ENCODE assay signal across 8 cellular contexts in genomic region chr9:83978992-83979811, GRCh38. TPM values are rescaled to one million over a fixed set of nuclear protein-coding genes. Genes with fewer than 3 reads are reported as not detected.
DNase-seq lines count a peak whose midpoint lies in the region; ATAC-seq and TF ChIP-seq lines count a peak whose summit lies in the region.

No MANE protein-coding gene starts in this region.

- peak overlapping the region; percentile 96 to 99 for H3K27ac ChIP-seq in coronary artery

- ATAC-seq in HG02938 (IDR thresholded peaks at IDR 0.05; ENCODE audit: unreplicated experiment) (peak; percentile 20), left lobe of liver (peak; percentile 55), GM18861 (IDR thresholded peaks at IDR 0.05; ENCODE audit: unreplicated experiment) (no peak)

- no peak for TF ChIP-seq CTCF in GM06990 (IDR thresholded peaks at IDR 0.05; ENCODE audit: insufficient read depth, low read length, poor library complexity, severe bottlenecking)
- TF ChIP-seq CTCF in coronary artery (IDR thresholded peaks at IDR 0.05) = no peak

- H3K27me3 ChIP-seq in GM06990 (replicated peaks; ENCODE audit: control insufficient read depth, insufficient read depth, low read length) = no peaks in the 10 kb centered on the region

- DNase-seq in GM06990 (ENCODE audit: extremely low read depth, insufficient read length) = peak; percentile 89
- peak; percentile 73 for DNase-seq in NCI-H345 (lab: John Stamatoyannopoulos, UW)
- peak; percentile 84 for DNase-seq in activated CD4-positive, alpha-beta T cell treated with anti-CD3 and anti-CD28 coated beads, Interleukin-2, amount 50 U/mL, for 1 hour
- DNase-seq in coronary artery (ENCODE audit: low spot score) = peak; percentile 89
- peak; percentile 83 for DNase-seq in left lobe of liver (ENCODE audit: low spot score)
- peak; percentile 81 to 84 for DNase-seq in stimulated activated CD4-positive, alpha-beta T cell treated with anti-CD3 and anti-CD28 coated beads, Interleukin-1b, Interleukin-23, amount 100 ng/mL, for 4 hours (ENCODE audit: low read depth in 2 of 2)

- H3K4me3 ChIP-seq in GM06990 (replicated peaks; ENCODE audit: low read depth, low read length) = peak overlapping the region; percentile 99
- H3K4me3 ChIP-seq in coronary artery = peak overlapping the region; percentile 90

- peaks cover 9% of the 10 kb centered on the region for H3K36me3 ChIP-seq in GM06990 (ENCODE audit: control insufficient read depth, insufficient read depth, low read length)

RNA-seq across cellular contexts. Expression of gene HNRNPK, which starts 0.8 kb away (rescaled TPM):
- 173 TPM for total RNA-seq in left lobe of liver

RNA-seq across cellular contexts. Expression of gene RMI1, which starts 1.4 kb away (rescaled TPM):
- 4.0 TPM for total RNA-seq in left lobe of liver

RNA-seq across cellular contexts. Expression of gene KIF27, which starts 58.0 kb away (rescaled TPM):
- total RNA-seq in left lobe of liver = 2.2 TPM
